8 cellular contexts compared by ENCODE assay signal in the genomic region with DNA sequence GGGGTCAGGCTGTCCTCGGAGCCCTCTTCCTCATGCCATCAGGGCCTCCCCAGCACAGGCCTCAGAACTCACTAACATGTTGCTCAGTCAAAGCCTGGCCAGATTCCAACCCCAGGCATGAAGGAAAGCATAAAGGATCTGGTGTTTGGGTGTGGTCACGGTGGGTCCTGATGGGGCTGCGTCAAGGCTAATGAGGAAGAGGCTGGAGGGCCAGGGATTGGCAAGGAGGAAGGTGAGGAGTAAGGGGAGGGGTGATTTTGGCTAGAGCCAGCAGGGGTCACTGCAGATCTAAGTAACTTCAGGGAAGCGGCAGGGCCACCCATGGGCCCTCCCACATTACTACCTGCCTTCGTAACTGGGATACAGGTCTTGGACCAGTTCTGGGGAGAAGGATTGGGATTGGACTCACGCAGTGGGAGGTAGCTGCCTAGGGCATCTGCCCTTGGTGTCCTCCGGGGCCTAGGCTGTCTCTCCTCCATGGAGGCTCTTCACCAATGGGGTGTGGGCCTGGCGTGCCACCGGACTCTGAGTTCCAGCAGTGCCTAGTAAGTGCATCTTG.
DNase-seq lines count a peak whose midpoint lies in the region; ATAC-seq and TF ChIP-seq lines count a peak whose summit lies in the region.

No MANE protein-coding gene starts in this region.

- no peaks in the 10 kb centered on the region for H3K9me3 ChIP-seq in DND-41 (ENCODE audit: insufficient read depth, low read length, severe bottlenecking)
- H3K9me3 ChIP-seq in Loucy (ENCODE audit: insufficient read depth, low read depth, low read length): no peaks in the 10 kb centered on the region

- H2AFZ ChIP-seq in DND-41 (ENCODE audit: low read depth, low read length) (no peak overlapping the region), Loucy (ENCODE audit: low read length) (peak overlapping the region; percentile 48; the same call in 1 of the 2 replicates)

- no peak overlapping the region for H3K9ac ChIP-seq in DND-41 (ENCODE audit: low read depth, low read length)
- H3K9ac ChIP-seq in Loucy (ENCODE audit: low read depth, low read length, poor library complexity, severe bottlenecking): peak overlapping the region; percentile 74

- H3K27me3 ChIP-seq in DND-41 (ENCODE audit: insufficient read depth, low read length, poor library complexity) (peaks cover 17% of the 10 kb centered on the region), Loucy (ENCODE audit: insufficient read depth, low read length, poor library complexity, severe bottlenecking) (no peaks in the 10 kb centered on the region)

- no peaks in the 10 kb centered on the region for H3K9me2 ChIP-seq in Loucy (replicated peaks; ENCODE audit: low read depth, low read length)

- H3K4me3 ChIP-seq in DND-41 (ENCODE audit: low read depth in 1 of 2, low read length in 2 of 2): no peak overlapping the region
- peak overlapping the region; percentile 53 for H3K4me3 ChIP-seq in Loucy (ENCODE audit: low read length, poor library complexity, severe bottlenecking)

- no peak overlapping the region for H3K27ac ChIP-seq in DND-41 (ENCODE audit: low read length)

- peak; percentile 82 for TF ChIP-seq CTCF in DND-41 (IDR thresholded peaks at IDR 0.05; ENCODE audit: borderline replicate concordance, extremely low read depth, low read length, poor library complexity, severe bottlenecking)
- TF ChIP-seq CTCF in Loucy (conservative IDR thresholded peaks at IDR 0.05; ENCODE audit: low read length): peak; percentile 85

- H3K79me2 ChIP-seq in DND-41 (ENCODE audit: insufficient read depth, low read length) (no peaks in the 10 kb centered on the region), Loucy (ENCODE audit: insufficient read depth, low read length) (no peaks in the 10 kb centered on the region)

- H3K4me1 ChIP-seq in DND-41 (ENCODE audit: insufficient read depth, low read length) (peaks cover 23% of the 10 kb centered on the region), Loucy (ENCODE audit: insufficient read depth, low read length, poor library complexity, severe bottlenecking) (peaks cover 20% of the 10 kb centered on the region)

- peak; percentile 53 for ATAC-seq in DND-41 (ENCODE audit: insufficient read depth, low read depth)
- peak; percentile 66 for ATAC-seq in GM21723 (IDR thresholded peaks at IDR 0.05; ENCODE audit: unreplicated experiment)
- ATAC-seq in GM19463 (IDR thresholded peaks at IDR 0.05; ENCODE audit: unreplicated experiment): no peak

- peaks cover 23% of the 10 kb centered on the region for H4K20me1 ChIP-seq in DND-41 (ENCODE audit: insufficient read depth, low read length)
- no peaks in the 10 kb centered on the region for H4K20me1 ChIP-seq in Loucy (ENCODE audit: insufficient read depth, low read length, poor library complexity, severe bottlenecking)

- H3K4me2 ChIP-seq in DND-41 (ENCODE audit: insufficient read depth, low read length) (no peak overlapping the region), Loucy (ENCODE audit: low read depth, low read length, poor library complexity, severe bottlenecking) (peak overlapping the region; percentile 79)

- DNase-seq in DND-41 (peak; percentile 71), T-helper 1 cell (peak; percentile 35 to 79 (median 46)), amniotic epithelial cell (ENCODE audit: low read depth) (peak; percentile 71), iPS DF 19.7 (ENCODE audit: low read depth, low spot score) (peak; percentile 52)
- DNase-seq in stimulated activated CD4-positive, alpha-beta T cell treated with anti-CD3 and anti-CD28 coated beads, Interleukin-1b, Interleukin-23, amount 100 ng/mL, for 48 hours: peak; percentile 74

- no peaks in the 10 kb centered on the region for H3F3A ChIP-seq in Loucy (ENCODE audit: low read depth)

- H3K36me3 ChIP-seq in DND-41 (ENCODE audit: insufficient read depth, low read length) (no peaks in the 10 kb centered on the region), Loucy (ENCODE audit: insufficient read depth, low read length) (no peaks in the 10 kb centered on the region)
